In the genomic region with DNA sequence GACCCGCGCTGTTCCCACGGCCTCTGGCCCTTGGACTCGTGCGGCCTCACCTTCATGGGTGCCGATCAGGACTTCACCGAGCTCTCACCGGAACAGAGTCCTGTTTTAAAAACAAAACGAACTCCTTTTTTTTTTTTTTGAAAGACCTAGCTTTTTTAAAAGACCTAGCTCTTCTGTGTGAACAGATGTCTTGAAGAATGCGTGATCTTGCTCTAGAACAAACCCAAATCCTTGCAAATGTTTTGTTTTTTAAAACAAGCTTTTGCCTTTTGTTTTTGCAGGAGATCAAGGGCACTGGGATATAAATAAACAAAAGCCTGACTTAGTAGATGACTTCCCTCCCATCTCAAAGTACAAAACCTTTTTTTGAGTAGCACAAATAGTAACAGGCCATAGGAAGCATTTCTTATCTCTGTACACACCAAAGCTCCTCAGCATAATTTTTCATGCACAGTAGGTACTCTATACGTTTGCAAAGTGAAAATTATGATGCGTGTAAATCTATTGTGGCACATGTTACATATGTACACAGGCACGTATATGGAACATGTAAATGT, we compare ENCODE assay signal across 8 cellular contexts. TPM values are rescaled to one million over a fixed set of nuclear protein-coding genes. Genes with fewer than 3 reads are reported as not detected.
DNase-seq lines count a peak whose midpoint lies in the region; ATAC-seq and TF ChIP-seq lines count a peak whose summit lies in the region.

No MANE protein-coding gene starts in this region.

- peak overlapping the region; percentile 11 for H3K4ac ChIP-seq in trophoblast cell (ENCODE audit: low read depth, low read length)

- peak overlapping the region; percentile 38 for H4K12ac ChIP-seq in trophoblast cell (ENCODE audit: low read depth, low read length)

- ATAC-seq in GM18870 (IDR thresholded peaks at IDR 0.05; ENCODE audit: unreplicated experiment) (no peak), HG03354 (IDR thresholded peaks at IDR 0.05; ENCODE audit: poor library complexity, severe bottlenecking, unreplicated experiment) (no peak)

- peak overlapping the region; percentile 79 for H2BK120ac ChIP-seq in trophoblast cell (ENCODE audit: insufficient read depth, low read length, poor library complexity)

- TF ChIP-seq POLR2A in esophagus squamous epithelium (IDR thresholded peaks at IDR 0.05): no peak

- H3K9ac ChIP-seq in trophoblast cell (ENCODE audit: low read length): peak overlapping the region; percentile 30

- peaks cover 5% of the 10 kb centered on the region for H3K27me3 Mint-ChIP-seq in T-helper 1 cell treated with Interleukin-12 subunit alpha and Interleukin-12 subunit beta and Interleukin-4 antibody, amounts not matched to agents 30 μg/mL and 1 μg/mL, for 36 hours (ENCODE audit: low read depth)

- H3K4me3 ChIP-seq in SJCRH30 (peak overlapping the region; percentile 95), esophagus squamous epithelium (peak overlapping the region; percentile 72 to 86 (median 80)), trophoblast cell (ENCODE audit: low read depth, low read length) (peak overlapping the region; percentile 73)

- H3K18ac ChIP-seq in trophoblast cell (ENCODE audit: low read length): peak overlapping the region; percentile 22

- no peak overlapping the region for H2BK12ac ChIP-seq in trophoblast cell (ENCODE audit: low read length)

- peaks cover 26% of the 10 kb centered on the region for H3K36me3 Mint-ChIP-seq in T-helper 1 cell treated with Interleukin-12 subunit alpha and Interleukin-12 subunit beta and Interleukin-4 antibody, amounts not matched to agents 30 μg/mL and 1 μg/mL, for 36 hours (ENCODE audit: low read depth)

- peak overlapping the region; percentile 68 for H3K4me2 ChIP-seq in trophoblast cell (ENCODE audit: low read length)

- peak overlapping the region; percentile 94 for H4K8ac ChIP-seq in trophoblast cell (ENCODE audit: low read depth, low read length)

- H3K79me2 ChIP-seq in trophoblast cell (ENCODE audit: control insufficient read depth, insufficient read depth, low read length, poor library complexity): peaks cover 28% of the 10 kb centered on the region

- H3K36me3 ChIP-seq in SJCRH30 (no peaks in the 10 kb centered on the region), esophagus squamous epithelium (no peaks in the 10 kb centered on the region), trophoblast cell (ENCODE audit: control insufficient read depth in 1 of 2, insufficient read depth in 2 of 2, low read length in 2 of 2) (no peaks in the 10 kb centered on the region)

- no peak for TF ChIP-seq CTCF in esophagus squamous epithelium (IDR thresholded peaks at IDR 0.05)

- no peak overlapping the region for H2AK5ac ChIP-seq in trophoblast cell (ENCODE audit: low read length)

- H3K23ac ChIP-seq in trophoblast cell (ENCODE audit: low read length): no peak overlapping the region

- no peak for DNase-seq in T-helper 1 cell
- no peak for DNase-seq in SJCRH30
- DNase-seq in esophagus squamous epithelium (lab: John Stamatoyannopoulos, UW): no peak
- DNase-seq in trophoblast cell: no peak
- DNase-seq in NK-92 treated with Interleukin-12 subunit alpha and Interleukin-12 subunit beta, amount 100 ng/mL, for 24 hours (lab: John Stamatoyannopoulos, UW): no peak

- 14 to 15% methylated on average over 8 to 11 of the region's 13 CpGs for WGBS in esophagus squamous epithelium, 2 donors
- no CpG with 5 or more reads among the region's 13 CpGs for WGBS in trophoblast cell (ENCODE audit: extremely low coverage, insufficient coverage, insufficient read length)

- intact Hi-C loops in esophagus squamous epithelium (cut with DNase I): no loop called here

- H3K27me3 ChIP-seq in SJCRH30 (no peaks in the 10 kb centered on the region), esophagus squamous epithelium (no peaks in the 10 kb centered on the region), trophoblast cell (ENCODE audit: insufficient read depth, low read length) (no peaks in the 10 kb centered on the region)

- H3K9me3 ChIP-seq in SJCRH30 (replicated peaks) (no peaks in the 10 kb centered on the region), esophagus squamous epithelium (no peaks in the 10 kb centered on the region), trophoblast cell (ENCODE audit: insufficient read depth, low read depth, low read length) (no peaks in the 10 kb centered on the region)

- H2AFZ ChIP-seq in trophoblast cell (ENCODE audit: insufficient read depth, low read length, poor library complexity): peak overlapping the region; percentile 70

- H3K27ac ChIP-seq in SJCRH30 (peak overlapping the region; percentile 97), esophagus squamous epithelium (peak overlapping the region; percentile 98 to 100 (median 99)), trophoblast cell (ENCODE audit: low read depth, low read length) (peak overlapping the region; percentile 99)

- peak overlapping the region; percentile 71 for H3K14ac ChIP-seq in trophoblast cell (ENCODE audit: low read length)

- peak overlapping the region; percentile 78 for H4K91ac ChIP-seq in trophoblast cell (ENCODE audit: low read depth, low read length)

- H3K79me1 ChIP-seq in trophoblast cell (ENCODE audit: low read length): peaks cover 20% of the 10 kb centered on the region

- H3K4me1 Mint-ChIP-seq in T-helper 1 cell treated with Interleukin-12 subunit alpha and Interleukin-12 subunit beta and Interleukin-4 antibody, amounts not matched to agents 30 μg/mL and 1 μg/mL, for 36 hours (ENCODE audit: low read depth): peaks cover 22% of the 10 kb centered on the region

- no peaks in the 10 kb centered on the region for H3K4me1 ChIP-seq in SJCRH30
- H3K4me1 ChIP-seq in esophagus squamous epithelium: peaks cover 11 to 34% (median 13%) of the 10 kb centered on the region in 3 donors
- peaks cover 0 to under 1% of the 10 kb centered on the region in 2 experiments for H3K4me1 ChIP-seq in trophoblast cell (ENCODE audit: control insufficient read depth in 1 of 2, insufficient read depth in 2 of 2, low read length in 2 of 2)

- peak overlapping the region; percentile 88 for H2BK5ac ChIP-seq in trophoblast cell (ENCODE audit: low read depth, low read length, poor library complexity)

- H3K4me3 Mint-ChIP-seq in T-helper 1 cell treated with Interleukin-12 subunit alpha and Interleukin-12 subunit beta and Interleukin-4 antibody, amounts not matched to agents 30 μg/mL and 1 μg/mL, for 36 hours: peak overlapping the region; percentile 93

- H3K9me3 Mint-ChIP-seq in T-helper 1 cell treated with Interleukin-12 subunit alpha and Interleukin-12 subunit beta and Interleukin-4 antibody, amounts not matched to agents 30 μg/mL and 1 μg/mL, for 36 hours: no peaks in the 10 kb centered on the region

- peak overlapping the region; percentile 99 for H3K27ac Mint-ChIP-seq in T-helper 1 cell treated with Interleukin-12 subunit alpha and Interleukin-12 subunit beta and Interleukin-4 antibody, amounts not matched to agents 30 μg/mL and 1 μg/mL, for 36 hours

RNA-seq across cellular contexts. Expression of a gene that starts 1.1 kb away (rescaled TPM):
- 23.5 and 26.2 TPM in 2 replicates for total RNA-seq in SJCRH30 (2014; rRNA removed; shearing (Covaris generic))
- 10 to 100 TPM; 12.9 to 24.8 (median 16.5) TPM for total RNA-seq in esophagus squamous epithelium
- polyA plus RNA-seq in trophoblast cell (2013): 15.5 and 16.4 TPM in 2 replicates

RNA-seq across cellular contexts. Expression of a gene that starts 52.9 kb away (rescaled TPM):
- 40.3 and 43.1 TPM in 2 replicates for total RNA-seq in SJCRH30 (2014; rRNA removed; shearing (Covaris generic))
- total RNA-seq in esophagus squamous epithelium: 10 to 100 TPM; 30.7 to 43.5 (median 38.0) TPM
- polyA plus RNA-seq in trophoblast cell (2013): 19.3 and 19.7 TPM in 2 replicates
